ENCODE assay signal across 23 cellular contexts in genomic region chr6:19842030-19842429, GRCh38. TPM values are rescaled to one million over a fixed set of nuclear protein-coding genes. Genes with fewer than 3 reads are reported as not detected.
DNase-seq lines count a peak whose midpoint lies in the region; ATAC-seq, FAIRE-seq and TF ChIP-seq lines count a peak whose summit lies in the region.
"Had no signal": no experiment of that assay in that cellular context is flagged by ENCODE, and none has a peak within 500 bp of the region (broad histone marks: within the 10 kb centered on the region; RNA-seq: fewer than 3 reads in every experiment).

No MANE protein-coding gene starts in this region.

- no peaks in the 10 kb centered on the region for H3K9me3 ChIP-seq in SK-N-MC (ENCODE audit: low read depth, low read length)
- H3K9me3 ChIP-seq in hepatocyte (ENCODE audit: low read depth) = no peaks in the 10 kb centered on the region
- H3K9me3 ChIP-seq in suprapubic skin = no peaks in the 10 kb centered on the region
- H3K9me3 ChIP-seq: pancreas had no signal

- TF ChIP-seq EP300 in suprapubic skin (IDR thresholded peaks at IDR 0.05) = no peak

- H3K9me2 ChIP-seq in GM23338 (ENCODE audit: insufficient read depth) (no peaks in the 10 kb centered on the region), hepatocyte (replicated peaks; ENCODE audit: insufficient read depth) (no peaks in the 10 kb centered on the region)

- peaks cover 3% of the 10 kb centered on the region; the same call in 1 of the 3 replicates for H3K36me3 Mint-ChIP-seq in GM23338 (ENCODE audit: low read depth)
- H3K36me3 Mint-ChIP-seq: CD4-positive, CD25-positive, alpha-beta regulatory T cell; stimulated activated naive B cell treated with anti-CD40 and anti-IgM and Interleukin-4, amounts not matched to agents 10 μg/mL and 1 μg/mL and 100 μg/mL, for 72 hours had no signal

- no peak for TF ChIP-seq POLR2A in suprapubic skin (IDR thresholded peaks at IDR 0.05)

- H2AFZ ChIP-seq in GM23338 (no peak overlapping the region), hepatocyte (no peak overlapping the region)

- H4K20me1 ChIP-seq in GM23338 (replicated peaks; ENCODE audit: insufficient read depth) = no peaks in the 10 kb centered on the region
- no peaks in the 10 kb centered on the region for H4K20me1 ChIP-seq in hepatocyte (ENCODE audit: insufficient read depth, poor library complexity, severe bottlenecking)

- H3K27ac ChIP-seq in GM23338 (ENCODE audit: low read depth) (no peak overlapping the region), SK-N-MC (no peak overlapping the region), hepatocyte (no peak overlapping the region), suprapubic skin (peak overlapping the region; percentile 38)

- no peak overlapping the region for H3K9ac ChIP-seq in SK-N-MC (ENCODE audit: insufficient read length)

- 72% methylated on average over 2 of the region's 2 CpGs for WGBS in hepatocyte (ENCODE audit: low lambda C conversion rate, missing lambda C conversion rate)
- 74% methylated on average over 2 of the region's 2 CpGs for WGBS in suprapubic skin

- H3K4me1 ChIP-seq in GM23338 (ENCODE audit: insufficient read depth) (peaks cover 35% of the 10 kb centered on the region), hepatocyte (ENCODE audit: insufficient read depth) (peaks cover 20% of the 10 kb centered on the region), suprapubic skin (peaks cover 30% of the 10 kb centered on the region)

- H3K36me3 ChIP-seq in GM23338 (ENCODE audit: insufficient read depth) = no peaks in the 10 kb centered on the region
- peaks cover 21% of the 10 kb centered on the region for H3K36me3 ChIP-seq in SK-N-MC (ENCODE audit: insufficient read depth, low read length)
- H3K36me3 ChIP-seq in hepatocyte (replicated peaks; ENCODE audit: insufficient read depth, low read depth) = no peaks in the 10 kb centered on the region
- no peaks in the 10 kb centered on the region for H3K36me3 ChIP-seq in suprapubic skin
- H3K36me3 ChIP-seq: pancreas had no signal

- 0 out of 2 replicates have a peak overlapping the region, but pooled peaks have one; percentile 2 for H3K4me2 ChIP-seq in GM23338
- peak overlapping the region; percentile 80 for H3K4me2 ChIP-seq in hepatocyte

- H3K27me3 Mint-ChIP-seq in GM23338 (ENCODE audit: insufficient read depth, low read depth, poor library complexity) = peaks cover 21% of the 10 kb centered on the region

- no peak overlapping the region for H3K27ac Mint-ChIP-seq in GM23338
- H3K27ac Mint-ChIP-seq: activated CD4-positive, alpha-beta T cell treated with anti-CD3 and anti-CD28 coated beads, Interleukin-2, amount 10 ng/mL, durations not matched to agents 7 days and 5 days; activated naive CD4-positive, alpha-beta T cell treated with anti-CD3 and anti-CD28 coated beads for 36 hours; CD4-positive, CD25-positive, alpha-beta regulatory T cell; stimulated activated naive B cell treated with anti-CD40 and anti-IgM and Interleukin-4, amounts not matched to agents 10 μg/mL and 1 μg/mL and 100 μg/mL, for 72 hours had no signal

- ATAC-seq in GM23338 = no peak
- ATAC-seq in GM18867 (IDR thresholded peaks at IDR 0.05; ENCODE audit: unreplicated experiment) = no peak
- ATAC-seq: K562; pancreas; right cardiac atrium; stimulated activated naive B cell treated with anti-CD40 and anti-IgM and Interleukin-4, amounts not matched to agents 10 μg/mL and 1 μg/mL and 100 μg/mL, for 72 hours had no signal

- no peak for FAIRE-seq in urothelium cell line (lab: Jason Lieb, UNC)
- FAIRE-seq: D721Med, K562, pancreas had no signal

- TF ChIP-seq CTCF in GM23338 (conservative IDR thresholded peaks at IDR 0.05; ENCODE audit: low read depth in 2 of 2) (no peak), hepatocyte (IDR thresholded peaks at IDR 0.05; ENCODE audit: poor library complexity) (no peak), suprapubic skin (IDR thresholded peaks at IDR 0.05) (no peak)

- no peak for DNase-seq in GM23338 (ENCODE audit: low spot score)
- DNase-seq in SK-N-MC (ENCODE audit: low read depth, low spot score) = no peak
- no peak for DNase-seq in hepatocyte (ENCODE audit: low spot score)
- no peak for DNase-seq in suprapubic skin (ENCODE audit: low spot score in 2 of 2)
- DNase-seq in stimulated activated CD4-positive, alpha-beta T cell treated with anti-CD3 and anti-CD28 coated beads, Interleukin-1b, Interleukin-23, amount 100 ng/mL, for 48 hours = no peak
- no peak for DNase-seq in urothelium cell line (ENCODE audit: low spot score)
- DNase-seq: activated CD4-positive, alpha-beta T cell treated with anti-CD3 and anti-CD28 coated beads, Interleukin-2, amount 10 ng/mL, durations not matched to agents 7 days and 5 days; activated naive CD4-positive, alpha-beta T cell treated with anti-CD3 and anti-CD28 coated beads for 36 hours; activated T-cell treated with anti-CD3 and anti-CD28 coated beads, Interleukin-2, amount 50 U/mL, for 48 hours; amniotic stem cell; CD4-positive, CD25-positive, alpha-beta regulatory T cell; glutamatergic neuron; MM.1S; NCI-H748 treated with DMSO at 0.1 percent for 48 hours; pancreas; right cardiac atrium; stimulated activated CD4-positive, alpha-beta T cell treated with anti-CD3 and anti-CD28 coated beads, Interleukin-4, amount 100 ng/mL, for 24 hours; stimulated activated naive B cell treated with anti-CD40 and anti-IgM and Interleukin-4, amounts not matched to agents 10 μg/mL and 1 μg/mL and 100 μg/mL, for 72 hours; T1000 had no signal

- H3K4me3 ChIP-seq in GM23338 (no peak overlapping the region), SK-N-MC (peak overlapping the region; percentile 83), hepatocyte (no peak overlapping the region), suprapubic skin (no peak overlapping the region)
- H3K4me3 ChIP-seq: K562, lung, pancreas had no signal

- H3K4me3 Mint-ChIP-seq in GM23338 = no peak overlapping the region
- H3K4me3 Mint-ChIP-seq: activated CD4-positive, alpha-beta T cell treated with anti-CD3 and anti-CD28 coated beads, Interleukin-2, amount 10 ng/mL, durations not matched to agents 7 days and 5 days; activated naive CD4-positive, alpha-beta T cell treated with anti-CD3 and anti-CD28 coated beads for 36 hours; CD4-positive, CD25-positive, alpha-beta regulatory T cell; stimulated activated naive B cell treated with anti-CD40 and anti-IgM and Interleukin-4, amounts not matched to agents 10 μg/mL and 1 μg/mL and 100 μg/mL, for 72 hours had no signal

- no peaks in the 10 kb centered on the region for H3F3A ChIP-seq in GM23338 (replicated peaks; ENCODE audit: low read depth)

- H3K9me3 Mint-ChIP-seq in GM23338 = no peaks in the 10 kb centered on the region
- H3K9me3 Mint-ChIP-seq: activated CD4-positive, alpha-beta T cell treated with anti-CD3 and anti-CD28 coated beads, Interleukin-2, amount 10 ng/mL, durations not matched to agents 7 days and 5 days; activated naive CD4-positive, alpha-beta T cell treated with anti-CD3 and anti-CD28 coated beads for 36 hours; stimulated activated naive B cell treated with anti-CD40 and anti-IgM and Interleukin-4, amounts not matched to agents 10 μg/mL and 1 μg/mL and 100 μg/mL, for 72 hours had no signal

- H3K4me1 Mint-ChIP-seq in GM23338 = peaks cover 44% of the 10 kb centered on the region

- H3K79me2 ChIP-seq in GM23338 (replicated peaks; ENCODE audit: insufficient read depth) (no peaks in the 10 kb centered on the region), hepatocyte (peaks cover 45% of the 10 kb centered on the region)

- H3K27me3 ChIP-seq in GM23338 (ENCODE audit: insufficient read depth) (peaks cover 28% of the 10 kb centered on the region), hepatocyte (no peaks in the 10 kb centered on the region), suprapubic skin (peaks cover 6% of the 10 kb centered on the region)

TF ChIP-seq in GM23338, 12 proteins besides CTCF, POLR2A, EP300 and RAD21 (continues in another document):
- TF ChIP-seq EZH2phosphoT487 (IDR thresholded peaks at IDR 0.05; ENCODE audit: unreplicated experiment) (no peak), ZNF331 (CRISPR knock-in tag; IDR thresholded peaks at IDR 0.05; ENCODE audit: low read depth) (no peak), ETS1 (IDR thresholded peaks at IDR 0.05) (no peak)

RNA-seq across cellular contexts. Expression of gene ID4, which starts 4.9 kb away (rescaled TPM):
- 7.0 and 8.2 TPM in 2 replicates for total RNA-seq in GM23338 (2014; rRNA removed; shearing (Covaris generic))
- polyA plus RNA-seq in GM23338 (2016; fragmentation: Nextera tagmentation; extraction: Ambion mirVana) (3.7 and 7.5 TPM in 2 replicates), hepatocyte (89.2 and 137 TPM in 2 replicates)
- total RNA-seq in hepatocyte (44.3 and 54.6 TPM in 2 replicates), suprapubic skin (100 to 1,000 TPM; 124 to 295 (median 157) TPM)
- total RNA-seq: activated CD4-positive, alpha-beta T cell treated with anti-CD3 and anti-CD28 coated beads, Interleukin-2, amount 10 ng/mL, durations not matched to agents 7 days and 5 days; activated naive CD4-positive, alpha-beta T cell treated with anti-CD3 and anti-CD28 coated beads for 36 hours; CD4-positive, CD25-positive, alpha-beta regulatory T cell; K562 had no signal
- polyA plus RNA-seq: CD4-positive, CD25-positive, alpha-beta regulatory T cell; K562 had no signal
